In the genomic region with DNA sequence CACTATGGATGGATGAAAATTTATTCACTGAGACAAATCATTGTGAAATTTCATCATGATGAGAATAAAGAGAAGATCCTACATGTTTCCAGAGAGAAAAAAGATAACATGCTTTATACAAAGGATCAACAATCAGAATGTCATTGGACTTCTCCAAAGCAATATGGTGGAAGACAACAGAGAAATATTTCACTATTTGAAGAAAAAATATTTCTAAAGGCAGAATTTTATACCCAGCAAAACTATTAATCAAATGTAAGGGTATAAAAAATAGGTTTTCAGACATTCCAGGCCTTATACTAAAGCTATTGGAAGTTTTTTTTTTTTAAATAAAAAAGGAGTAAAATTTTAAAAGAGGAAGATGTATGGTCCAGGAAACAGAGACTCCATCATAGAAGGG, we compare ENCODE assay signal across 6 cellular contexts.
"Had no signal": no experiment of that assay in that cellular context is flagged by ENCODE, and none has a peak within 500 bp of the region (broad histone marks: within the 10 kb centered on the region; RNA-seq: fewer than 3 reads in every experiment).

No MANE protein-coding gene starts in this region.

- DNase-seq: IMR-90, KBM-7, KG1 had no signal

- H3K9ac ChIP-seq: KMS-11 had no signal

- FAIRE-seq: HTR-8/SVneo had no signal

- H3K4me2 ChIP-seq: KMS-11 had no signal

- H3K27ac ChIP-seq: HL-60, KMS-11 had no signal
